In the genomic region with DNA sequence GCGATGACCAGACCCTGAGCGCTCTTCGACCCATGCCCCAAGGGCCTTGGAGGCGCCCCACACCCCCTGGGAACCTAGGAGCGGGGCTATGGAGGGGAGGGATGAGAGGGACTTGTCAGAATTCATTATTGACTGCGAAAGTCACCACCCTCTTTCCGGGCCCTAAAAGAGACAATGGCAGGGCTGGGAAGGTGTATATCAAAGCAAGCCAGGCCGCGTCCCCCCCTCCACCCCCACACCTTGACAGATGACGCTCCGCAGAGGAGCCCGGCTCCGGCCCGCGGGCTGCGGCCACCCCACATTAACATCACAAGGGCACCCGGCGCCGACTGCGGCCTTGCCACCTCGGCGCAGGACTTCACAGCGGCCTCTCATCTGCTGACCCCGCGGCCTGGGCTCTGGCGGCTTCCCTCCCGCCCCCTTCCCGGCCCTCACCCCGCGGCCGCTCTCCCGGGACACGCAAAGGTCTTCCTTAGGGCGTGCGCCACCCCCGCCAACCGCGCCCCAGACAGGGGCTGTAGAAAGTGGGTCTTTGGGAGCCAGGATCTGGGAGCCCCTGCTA, we compare ENCODE assay signal across 17 cellular contexts. TPM values are rescaled to one million over a fixed set of nuclear protein-coding genes. Genes with fewer than 3 reads are reported as not detected.
DNase-seq lines count a peak whose midpoint lies in the region; ATAC-seq and TF ChIP-seq lines count a peak whose summit lies in the region.
"Had no signal": no experiment of that assay in that cellular context is flagged by ENCODE, and none has a peak within 500 bp of the region (broad histone marks: within the 10 kb centered on the region; RNA-seq: fewer than 3 reads in every experiment).

No MANE protein-coding gene starts in this region.

- peaks cover 59% of the 10 kb centered on the region for H3K4me1 Mint-ChIP-seq in progenitor cell of endocrine pancreas (ENCODE audit: low read depth)

- H3K9me3 Mint-ChIP-seq in progenitor cell of endocrine pancreas (ENCODE audit: low read depth), result no peaks in the 10 kb centered on the region
- H3K9me3 Mint-ChIP-seq: activated naive CD8-positive, alpha-beta T cell treated with anti-CD3 and anti-CD28 coated beads for 36 hours had no signal

- no peak overlapping the region for H3K4ac ChIP-seq in mesenchymal stem cell (ENCODE audit: low read depth in 1 of 2, low read length in 2 of 2)

- H3K36me3 ChIP-seq in mesenchymal stem cell (ENCODE audit: control insufficient read depth in 1 of 2, insufficient read depth in 2 of 2, low read depth in 1 of 2, low read length in 2 of 2), result peaks cover 0 to 3% of the 10 kb centered on the region in 2 experiments
- H3K36me3 ChIP-seq in tibial nerve, result no peaks in the 10 kb centered on the region
- H3K36me3 ChIP-seq: heart right ventricle, prostate gland had no signal

- peak; percentile 42 for DNase-seq in GM20000 (ENCODE audit: low spot score)
- DNase-seq in mesenchymal stem cell, result no peak
- DNase-seq in progenitor cell of endocrine pancreas (ENCODE audit: low spot score, unreplicated experiment), result no peak
- DNase-seq in tibial nerve (ENCODE audit: low spot score in 2 of 2), result no peak
- DNase-seq in activated CD4-positive, CD25-positive, alpha-beta regulatory T cell (lab: John Stamatoyannopoulos, UW), result no peak
- no peak for DNase-seq in SIG-M5 (lab: John Stamatoyannopoulos, UW)
- DNase-seq: activated CD4-positive, alpha-beta T cell treated with anti-CD3 and anti-CD28 coated beads, Interleukin-2, amount 50 U/mL, for 4 hours; activated naive CD8-positive, alpha-beta T cell treated with anti-CD3 and anti-CD28 coated beads for 36 hours; activated T-cell treated with anti-CD3 and anti-CD28 coated beads, Interleukin-2, amount 50 U/mL, for 48 hours; heart right ventricle; NCI-H2029; PC-3; stimulated activated CD4-positive, alpha-beta T cell treated with anti-CD3 and anti-CD28 coated beads, Interleukin-15, amount 100 ng/mL, for 24 hours had no signal

- H2AK5ac ChIP-seq in mesenchymal stem cell (ENCODE audit: low read length, severe bottlenecking), result no peak overlapping the region

- peak overlapping the region; percentile 87 for H3K4me3 Mint-ChIP-seq in progenitor cell of endocrine pancreas (ENCODE audit: low read depth)
- H3K4me3 Mint-ChIP-seq: activated naive CD8-positive, alpha-beta T cell treated with anti-CD3 and anti-CD28 coated beads for 36 hours had no signal

- H2BK15ac ChIP-seq in mesenchymal stem cell (ENCODE audit: low read depth, poor library complexity, severe bottlenecking), result peak overlapping the region; percentile 17

- H3K27me3 ChIP-seq in mesenchymal stem cell (ENCODE audit: control insufficient read depth in 1 of 2, insufficient read depth in 1 of 2, low read length in 2 of 2) (peaks cover 95 to 100% of the 10 kb centered on the region in 2 experiments), tibial nerve (peaks cover 3 to 100% of the 10 kb centered on the region in 2 donors)

- peak overlapping the region; percentile 89 for H3K27ac ChIP-seq in VCaP
- no peak overlapping the region for H3K27ac ChIP-seq in mesenchymal stem cell (ENCODE audit: low read length, poor library complexity, severe bottlenecking)
- H3K27ac ChIP-seq in tibial nerve, result peak overlapping the region in 1 of 4 donors; percentile 72
- H3K27ac ChIP-seq: heart right ventricle had no signal

- H2AFZ ChIP-seq in mesenchymal stem cell (ENCODE audit: low read depth, low read length), result no peak overlapping the region

- 1% methylated on average over 33 of the region's 38 CpGs for WGBS in mesenchymal stem cell
- WGBS in tibial nerve, 2 donors, result 0 to 2% methylated on average over 12 to 16 of the region's 38 CpGs

- no peak overlapping the region for H3K9ac ChIP-seq in mesenchymal stem cell (ENCODE audit: low read length)

- H4K91ac ChIP-seq in mesenchymal stem cell (ENCODE audit: low read length), result peak overlapping the region; percentile 35

- peaks cover 16% of the 10 kb centered on the region for H3K4me1 ChIP-seq in mesenchymal stem cell (ENCODE audit: control insufficient read depth, insufficient read depth, low read depth, low read length)
- H3K4me1 ChIP-seq in tibial nerve, result peaks cover 0 to 50% (median 9%) of the 10 kb centered on the region in 4 donors

- TF ChIP-seq EP300 in tibial nerve (IDR thresholded peaks at IDR 0.05), result no peak

- no peak for ATAC-seq in HG02885 (IDR thresholded peaks at IDR 0.05; ENCODE audit: poor library complexity, unreplicated experiment)
- ATAC-seq: heart right ventricle, PC-3 had no signal

- no peak overlapping the region for H3K18ac ChIP-seq in mesenchymal stem cell (ENCODE audit: low read depth in 1 of 2, low read length in 2 of 2)

- H3K36me3 Mint-ChIP-seq in progenitor cell of endocrine pancreas (ENCODE audit: insufficient read depth), result peaks cover 1% of the 10 kb centered on the region
- H3K36me3 Mint-ChIP-seq: activated naive CD8-positive, alpha-beta T cell treated with anti-CD3 and anti-CD28 coated beads for 36 hours had no signal

- no peak overlapping the region for H2BK120ac ChIP-seq in mesenchymal stem cell (ENCODE audit: low read depth, low read length)

- no peak for TF ChIP-seq POLR2A in tibial nerve (IDR thresholded peaks at IDR 0.05)

- H3K4me3 ChIP-seq in mesenchymal stem cell (ENCODE audit: insufficient read depth in 1 of 2, low read depth in 1 of 2, low read length in 2 of 2), result no peak overlapping the region
- H3K4me3 ChIP-seq in tibial nerve, result peak overlapping the region in 1 of 4 donors; percentile 38
- H3K4me3 ChIP-seq: heart right ventricle had no signal

- no peak overlapping the region for H4K8ac ChIP-seq in mesenchymal stem cell (ENCODE audit: low read length)

- H3K27me3 Mint-ChIP-seq in progenitor cell of endocrine pancreas, result peaks cover 43% of the 10 kb centered on the region

- H3K79me1 ChIP-seq in mesenchymal stem cell (replicated peaks; ENCODE audit: low read length, poor library complexity, severe bottlenecking), result no peaks in the 10 kb centered on the region

- H2BK5ac ChIP-seq in mesenchymal stem cell (ENCODE audit: low read depth, low read length, poor library complexity, severe bottlenecking), result no peak overlapping the region

- no peak overlapping the region for H2BK12ac ChIP-seq in mesenchymal stem cell (ENCODE audit: low read length in 2 of 2)

- H3K27ac Mint-ChIP-seq in progenitor cell of endocrine pancreas, result peak overlapping the region; percentile 94
- H3K27ac Mint-ChIP-seq: activated naive CD8-positive, alpha-beta T cell treated with anti-CD3 and anti-CD28 coated beads for 36 hours had no signal

- H3K14ac ChIP-seq in mesenchymal stem cell (ENCODE audit: low read length in 2 of 2), result no peak overlapping the region

- no peak overlapping the region for H3K4me2 ChIP-seq in mesenchymal stem cell (ENCODE audit: low read length, poor library complexity, severe bottlenecking)

- TF ChIP-seq CTCF in GM20000 (IDR thresholded peaks at IDR 0.05; ENCODE audit: extremely low read depth, missing control alignments) (no peak), VCaP (conservative IDR thresholded peaks at IDR 0.05) (no peak), progenitor cell of endocrine pancreas (IDR thresholded peaks at IDR 0.05; ENCODE audit: unreplicated experiment) (no peak), tibial nerve (IDR thresholded peaks at IDR 0.05) (no peak)

- H3K9me3 ChIP-seq in mesenchymal stem cell (ENCODE audit: control insufficient read depth, low read length) (no peaks in the 10 kb centered on the region), tibial nerve (no peaks in the 10 kb centered on the region)
- H3K9me3 ChIP-seq: heart right ventricle, prostate gland had no signal

- no peak overlapping the region for H3K23ac ChIP-seq in mesenchymal stem cell (ENCODE audit: low read length in 2 of 2)

RNA-seq across cellular contexts. Expression of a gene that starts 2.4 kb away (rescaled TPM):
- 1.9 TPM for polyA plus RNA-seq in mesenchymal stem cell (2013, experiment 1 of 2)
- polyA plus RNA-seq in mesenchymal stem cell (2013, experiment 2 of 2), result 1.7 TPM
- total RNA-seq in progenitor cell of endocrine pancreas, result 24.8 and 31.0 TPM in 2 replicates
- not detected for total RNA-seq in tibial nerve
- total RNA-seq: activated naive CD8-positive, alpha-beta T cell treated with anti-CD3 and anti-CD28 coated beads for 36 hours; heart right ventricle had no signal
- polyA plus RNA-seq: heart right ventricle had no signal

RNA-seq across cellular contexts. Expression of a gene that starts 21.8 kb away (rescaled TPM):
- not detected for polyA plus RNA-seq in mesenchymal stem cell (2013, experiment 1 of 2)
- polyA plus RNA-seq in mesenchymal stem cell (2013, experiment 2 of 2), result not detected
- total RNA-seq in progenitor cell of endocrine pancreas (not detected in 2 replicates), tibial nerve (not detected)
- total RNA-seq: activated naive CD8-positive, alpha-beta T cell treated with anti-CD3 and anti-CD28 coated beads for 36 hours; heart right ventricle; mucosa of gallbladder; PC-3; prostate gland had no signal

RNA-seq across cellular contexts. Expression of a gene that starts 46.9 kb away (rescaled TPM):
- polyA plus RNA-seq in mesenchymal stem cell (2013, experiment 1 of 2), result not detected
- polyA plus RNA-seq in mesenchymal stem cell (2013, experiment 2 of 2), result not detected
- total RNA-seq in progenitor cell of endocrine pancreas, result 260 and 303 TPM in 2 replicates
- total RNA-seq in tibial nerve, result under 1 TPM in 1 of 4 donors, not detected in 3; 0.30 TPM
- total RNA-seq: activated naive CD8-positive, alpha-beta T cell treated with anti-CD3 and anti-CD28 coated beads for 36 hours; heart right ventricle; PC-3; prostate gland had no signal
- polyA plus RNA-seq: heart right ventricle had no signal

Comparison
In these comparisons a context has a peak if more than half of its experiments do, and no peak if none do; other contexts are left out.
1. RNA of a gene that starts 2.4 kb away (total RNA-seq): 24.8 to 31.0 TPM in progenitor cell of endocrine pancreas; not detected in tibial nerve; every median in the first group is over 10 times any median in the second.
2. RNA of a gene that starts 46.9 kb away (total RNA-seq): 260 to 303 TPM in progenitor cell of endocrine pancreas; 0.30 TPM in tibial nerve; every median in the first group is over 100 times any median in the second.